19 cellular contexts compared by ENCODE assay signal in genomic region chr1:98276514-98276913, GRCh38.
DNase-seq lines count a peak whose midpoint lies in the region; ATAC-seq, FAIRE-seq and TF ChIP-seq lines count a peak whose summit lies in the region.
"Had no signal": no experiment of that assay in that cellular context is flagged by ENCODE, and none has a peak within 500 bp of the region (broad histone marks: within the 10 kb centered on the region; RNA-seq: fewer than 3 reads in every experiment).

No MANE protein-coding gene starts in this region.

- H3K4me3 ChIP-seq in A549 = no peak overlapping the region
- H3K4me3 ChIP-seq in HUES64 (ENCODE audit: low read length) = no peak overlapping the region
- H3K4me3 ChIP-seq in H1 (ENCODE audit: extremely low read depth in 1 of 4, insufficient read depth in 2 of 4, low read depth in 3 of 4, low read length in 4 of 4) = no peak overlapping the region
- H3K4me3 ChIP-seq in mesenchymal stem cell (ENCODE audit: insufficient read depth in 1 of 2, low read depth in 1 of 2, low read length in 2 of 2) = no peak overlapping the region
- H3K4me3 ChIP-seq: GM12878 had no signal

- no peaks in the 10 kb centered on the region for H3K23me2 ChIP-seq in H1 (ENCODE audit: low read depth, low read length)

- TF ChIP-seq CTCF in A549 (IDR thresholded peaks at IDR 0.05) (no peak), H1 (IDR thresholded peaks at IDR 0.05; ENCODE audit: control extremely low read depth in 1 of 3, insufficient read depth in 1 of 3, low read depth in 1 of 3, low read length in 3 of 3) (no peak)

- H3K9me3 ChIP-seq in A549 (no peaks in the 10 kb centered on the region), HUES64 (ENCODE audit: insufficient read depth, low read depth, low read length) (no peaks in the 10 kb centered on the region), H1 (ENCODE audit: insufficient read depth in 2 of 2, low read depth in 1 of 2, low read length in 1 of 2) (no peaks in the 10 kb centered on the region), mesenchymal stem cell (ENCODE audit: control insufficient read depth, low read length) (peaks cover 2% of the 10 kb centered on the region)

- TF ChIP-seq EP300 in A549 (IDR thresholded peaks at IDR 0.05) (no peak), H1 (IDR thresholded peaks at IDR 0.05; ENCODE audit: borderline replicate concordance in 1 of 2, low read depth in 2 of 2, low read length in 2 of 2) (no peak)

- TF ChIP-seq RAD21 in A549 (conservative IDR thresholded peaks at IDR 0.05 in 1 of 2, IDR thresholded peaks at IDR 0.05 in 1 of 2) (no peak), H1 (IDR thresholded peaks at IDR 0.05 in 1 of 2, conservative IDR thresholded peaks at IDR 0.05 in 1 of 2; ENCODE audit: low read depth in 2 of 2, low read length in 2 of 2) (no peak)

- DNase-seq in A549 (ENCODE audit: low read depth in 1 of 2, low spot score in 1 of 2) = no peak
- no peak for DNase-seq in H1 (ENCODE audit: low read depth in 1 of 2, low spot score in 2 of 2)
- DNase-seq in mesenchymal stem cell = no peak
- no peak for DNase-seq in globus pallidus (ENCODE audit: low spot score)
- DNase-seq in activated CD8-positive, alpha-beta memory T cell treated with anti-CD3 and anti-CD28 coated beads for 24 hours = no peak
- DNase-seq: DND-41, GOT3, Karpas-422, NCI-H1105 treated with DMSO at 0.1 percent for 48 hours, NCI-H2029 treated with DMSO at 0.1 percent for 48 hours, NCI-H524, OCI-M1, Right ventricle myocardium superior had no signal

- TF ChIP-seq POLR2A in A549 (IDR thresholded peaks at IDR 0.05; ENCODE audit: low read length) (no peak), H1 (IDR thresholded peaks at IDR 0.05; ENCODE audit: control extremely low read depth in 1 of 2, low read depth in 2 of 2, low read length in 2 of 2) (no peak)

- no peak overlapping the region for H2BK20ac ChIP-seq in H1 (ENCODE audit: low read length)

- no peaks in the 10 kb centered on the region for H3K27me3 ChIP-seq in HUES64 (ENCODE audit: insufficient read depth, low read length)
- H3K27me3 ChIP-seq in H1 (replicated peaks in 1 of 4; ENCODE audit: control insufficient read depth in 3 of 4, extremely low read depth in 1 of 4, insufficient read depth in 3 of 4, low read length in 3 of 4) = no peaks in the 10 kb centered on the region
- H3K27me3 ChIP-seq in mesenchymal stem cell (ENCODE audit: control insufficient read depth in 1 of 2, insufficient read depth in 1 of 2, low read length in 2 of 2) = no peaks in the 10 kb centered on the region

- H2BK12ac ChIP-seq in H1 (ENCODE audit: low read depth, low read length) = no peak overlapping the region
- no peak overlapping the region for H2BK12ac ChIP-seq in mesenchymal stem cell (ENCODE audit: low read length in 2 of 2)

- ATAC-seq in A549 = no peak
- ATAC-seq in GM21423 (IDR thresholded peaks at IDR 0.05; ENCODE audit: unreplicated experiment) = no peak
- no peak for ATAC-seq in GM19455 (IDR thresholded peaks at IDR 0.05; ENCODE audit: unreplicated experiment)
- ATAC-seq: GM12878, HCT116 had no signal

- H2BK15ac ChIP-seq in H1 (ENCODE audit: low read length) (no peak overlapping the region), mesenchymal stem cell (ENCODE audit: low read depth, poor library complexity, severe bottlenecking) (no peak overlapping the region)

- H3K79me1 ChIP-seq in H1 (ENCODE audit: low read depth, low read length) = no peaks in the 10 kb centered on the region
- no peaks in the 10 kb centered on the region for H3K79me1 ChIP-seq in mesenchymal stem cell (replicated peaks; ENCODE audit: low read length, poor library complexity, severe bottlenecking)

- H3K14ac ChIP-seq in H1 (ENCODE audit: insufficient read length) (no peak overlapping the region), mesenchymal stem cell (ENCODE audit: low read length in 2 of 2) (no peak overlapping the region)

- 88% methylated on average over 2 of the region's 2 CpGs for WGBS in A549 (ENCODE audit: missing lambda C conversion rate)
- 72% methylated on average over 1 of the region's 2 CpGs for WGBS in HUES64
- WGBS in H1 (ENCODE audit: extremely low coverage in 1 of 2, insufficient coverage in 1 of 2, insufficient read length in 1 of 2, insufficient replicate concordance in 2 of 2, low coverage in 1 of 2, low lambda C conversion rate in 2 of 2, missing lambda C conversion rate in 1 of 2), 2 experiments = 85% methylated on average over 2 of the region's 2 CpGs; no CpG with 5 or more reads in 1 of the 2 experiments
- 100% methylated on average over 1 of the region's 2 CpGs for WGBS in mesenchymal stem cell

- H3K4me2 ChIP-seq in A549 = peak overlapping the region; percentile 58
- H3K4me2 ChIP-seq in H1 (ENCODE audit: insufficient read depth in 1 of 2, low read depth in 2 of 2, low read length in 2 of 2) = no peak overlapping the region
- no peak overlapping the region for H3K4me2 ChIP-seq in mesenchymal stem cell (ENCODE audit: low read length, poor library complexity, severe bottlenecking)

- H3K4ac ChIP-seq in H1 (replicated peaks; ENCODE audit: insufficient read length, low read depth, low read length) (no peak overlapping the region), mesenchymal stem cell (ENCODE audit: low read depth in 1 of 2, low read length in 2 of 2) (no peak overlapping the region)

- no peak for FAIRE-seq in A549 (lab: Jason Lieb, UNC)
- FAIRE-seq in H1 (lab: Jason Lieb, UNC) = no peak
- FAIRE-seq: GM12878, HTR-8/SVneo had no signal

- H4K5ac ChIP-seq in H1 (ENCODE audit: insufficient read length, low read depth, low read length) = no peak overlapping the region

- H3K36me3 ChIP-seq in HUES64 (ENCODE audit: insufficient read depth, low read length) (no peaks in the 10 kb centered on the region), H1 (ENCODE audit: control insufficient read depth in 2 of 4, insufficient read depth in 4 of 4, low read length in 3 of 4) (no peaks in the 10 kb centered on the region; a peak in 1 of 8 replicates), mesenchymal stem cell (ENCODE audit: control insufficient read depth in 1 of 2, insufficient read depth in 2 of 2, low read depth in 1 of 2, low read length in 2 of 2) (no peaks in the 10 kb centered on the region)

- H2AK5ac ChIP-seq in H1 (ENCODE audit: low read depth, low read length) (no peak overlapping the region), mesenchymal stem cell (ENCODE audit: low read length, severe bottlenecking) (peak overlapping the region; percentile 62)

- H3K79me2 ChIP-seq in H1 (ENCODE audit: control insufficient read depth in 1 of 2, insufficient read depth in 2 of 2, low read length in 2 of 2) = no peaks in the 10 kb centered on the region

- H3K18ac ChIP-seq in H1 (ENCODE audit: extremely low read depth, low read length) = no peak overlapping the region
- H3K18ac ChIP-seq in mesenchymal stem cell (ENCODE audit: low read depth in 1 of 2, low read length in 2 of 2) = no peak overlapping the region

- H3K27ac ChIP-seq in A549 (peak overlapping the region; percentile 78 to 90), HUES64 (ENCODE audit: low read depth, low read length) (peak overlapping the region; percentile 10; the same call in 1 of the 2 replicates), H1 (ENCODE audit: low read depth, low read length) (no peak overlapping the region), mesenchymal stem cell (ENCODE audit: low read length, poor library complexity, severe bottlenecking) (peak overlapping the region; percentile 72)

- no peak overlapping the region for H3K56ac ChIP-seq in H1 (replicated peaks; ENCODE audit: insufficient read length, low read depth, low read length)

- POLR2A ChIA-PET in A549 (lab: Yijun Ruan, JAX) = no interaction called here
- POLR2A ChIA-PET in H1 (lab: Charles Lee; ENCODE audit: partially characterized antibody) = no interaction called here

- H2BK120ac ChIP-seq in H1 (replicated peaks; ENCODE audit: low read depth, low read length) (no peak overlapping the region), mesenchymal stem cell (ENCODE audit: low read depth, low read length) (no peak overlapping the region)

- H4K20me1 ChIP-seq in H1 (replicated peaks in 1 of 2; ENCODE audit: control insufficient read depth in 1 of 2, insufficient read depth in 2 of 2, low read length in 2 of 2) = no peaks in the 10 kb centered on the region

- CTCF ChIA-PET in A549 (lab: Yijun Ruan, JAX) = interaction anchor here (1.5 kb wide), 1 partner anchor 91 kb away, joined by 3 read pairs; no protein-coding TSS in a partner anchor
- CTCF ChIA-PET in H1 (lab: Charles Lee; ENCODE audit: partially characterized antibody) = interaction anchor here (0.8 to 1.4 kb wide), 2 partner anchors 14 kb away, joined by 3 read pairs; no protein-coding TSS in a partner anchor

- no peak overlapping the region for H3K9ac ChIP-seq in HUES64 (ENCODE audit: low read depth, low read length)
- H3K9ac ChIP-seq in H1 (replicated peaks in 1 of 4; ENCODE audit: extremely low read depth in 1 of 4, low read depth in 3 of 4, low read length in 3 of 4) = no peak overlapping the region
- no peak overlapping the region for H3K9ac ChIP-seq in mesenchymal stem cell (ENCODE audit: low read length)

- H3K4me1 ChIP-seq in A549 = peaks cover 42% of the 10 kb centered on the region
- H3K4me1 ChIP-seq in HUES64 (ENCODE audit: insufficient read depth, low read length) = peaks cover 41% of the 10 kb centered on the region
- H3K4me1 ChIP-seq in H1 (replicated peaks in 1 of 4; ENCODE audit: control insufficient read depth in 3 of 4, insufficient read depth in 4 of 4, low read length in 3 of 4) = peaks cover 0 to 11% (median 3%) of the 10 kb centered on the region in 4 experiments; a peak in 2 of 7 replicates
- peaks cover 2% of the 10 kb centered on the region for H3K4me1 ChIP-seq in mesenchymal stem cell (ENCODE audit: control insufficient read depth, insufficient read depth, low read depth, low read length)

- H4K91ac ChIP-seq in H1 (replicated peaks; ENCODE audit: insufficient read length, low read length) (no peak overlapping the region), mesenchymal stem cell (ENCODE audit: low read length) (no peak overlapping the region)

- H2AFZ ChIP-seq in H1 (ENCODE audit: low read length) (no peak overlapping the region), mesenchymal stem cell (ENCODE audit: low read depth, low read length) (no peak overlapping the region)

- H2BK5ac ChIP-seq in H1 (ENCODE audit: low read depth, low read length) (no peak overlapping the region), mesenchymal stem cell (ENCODE audit: low read depth, low read length, poor library complexity, severe bottlenecking) (peak overlapping the region; percentile 35)

- no peak overlapping the region for H4K8ac ChIP-seq in H1 (ENCODE audit: extremely low read depth, insufficient read depth, low read length)
- H4K8ac ChIP-seq in mesenchymal stem cell (ENCODE audit: low read length) = peak overlapping the region; percentile 37

- H3K23ac ChIP-seq in H1 (ENCODE audit: insufficient read length) = no peak overlapping the region
- no peak overlapping the region for H3K23ac ChIP-seq in mesenchymal stem cell (ENCODE audit: low read length in 2 of 2)

TF ChIP-seq in H1, 55 proteins besides CTCF, POLR2A, EP300 and RAD21:
- TF ChIP-seq CHD2 (IDR thresholded peaks at IDR 0.05; ENCODE audit: low read length) (no peak), JUND (IDR thresholded peaks at IDR 0.05; ENCODE audit: low read length) (0 out of 2 replicates have a peak, but pooled peaks have one; percentile 31)
